Comparison of ENCODE assay signal across 19 cellular contexts in the genomic region with DNA sequence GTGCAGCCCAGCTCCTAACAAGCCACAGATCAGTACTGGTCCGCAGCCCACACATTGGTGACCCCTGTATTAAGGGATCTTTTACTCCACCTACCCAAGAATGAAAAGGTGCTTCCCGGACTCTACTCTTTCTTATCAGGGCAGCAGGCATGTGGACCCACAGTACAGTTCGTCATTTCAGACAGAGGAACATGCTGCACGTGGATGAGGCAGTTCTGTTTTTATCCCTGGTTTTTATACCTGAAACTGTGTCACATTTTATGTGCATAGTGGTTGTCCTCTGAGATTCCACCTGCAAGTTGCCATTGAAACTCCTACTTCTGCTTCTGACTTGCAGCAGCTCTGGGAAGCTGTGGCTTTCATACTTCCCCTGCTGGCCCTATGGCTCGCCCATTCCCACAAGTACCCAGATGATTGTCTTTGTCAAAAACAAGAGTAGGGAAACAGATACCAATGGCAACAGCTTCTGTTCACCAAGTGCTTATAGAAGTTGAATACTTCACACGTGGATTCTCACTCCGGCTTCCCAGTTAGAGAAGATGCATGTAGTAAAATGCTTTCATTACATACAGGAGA.
DNase-seq lines count a peak whose midpoint lies in the region; ATAC-seq lines count a peak whose summit lies in the region.
"Had no signal": no experiment of that assay in that cellular context is flagged by ENCODE, and none has a peak within 500 bp of the region (broad histone marks: within the 10 kb centered on the region; RNA-seq: fewer than 3 reads in every experiment).

No MANE protein-coding gene starts in this region.

- intact Hi-C loops in head of caudate nucleus (cut with DNase I), result no loop called here

- ATAC-seq in left lobe of liver, result peak; percentile 16
- no peak for ATAC-seq in GM18909 (IDR thresholded peaks at IDR 0.05; ENCODE audit: poor library complexity, unreplicated experiment)

- in situ Hi-C loops in G401 (cut with HindIII; ENCODE audit: low sequenced_read_pairs), result loop anchor here (25.0 kb wide), 1 partner anchor 364 kb away; no protein-coding TSS in a partner anchor

- DNase-seq in Ammon's horn (ENCODE audit: low spot score), result peak; percentile 51
- peak; percentile 52 for DNase-seq in G401 (ENCODE audit: low spot score)
- peak; percentile 49 to 63 for DNase-seq in NOMO-1 (lab: John Stamatoyannopoulos, UW; ENCODE audit: unreplicated experiment in 2 of 2)
- DNase-seq in left lobe of liver (ENCODE audit: low spot score), result no peak
- DNase-seq in SW 1271 (lab: John Stamatoyannopoulos, UW), result no peak
- no peak for DNase-seq in head of caudate nucleus
- no peak for DNase-seq in central memory CD4-positive, alpha-beta T cell
- DNase-seq: activated CD4-positive, CD25-positive, alpha-beta regulatory T cell treated with anti-CD3 and anti-CD28 coated beads, Interleukin-2, amount 50 U/mL, for 72 hours; activated T-cell treated with anti-CD3 and anti-CD28 coated beads, Interleukin-2, amount 50 U/mL, for 72 hours; CD8-positive, alpha-beta memory T cell; effector CD8-positive, alpha-beta T cell; midbrain; NCI-H1436 treated with DMSO at 0.1 percent for 48 hours; NCI-H2171; psoas muscle; small intestine; T-helper 9 cell; transverse colon had no signal

Comparison
In these comparisons a context has a peak if more than half of its experiments do, and no peak if none do; other contexts are left out.
1. DNase-seq: peak in Ammon's horn (single experiment), G401 (single experiment) and NOMO-1 (2 of 2); none in left lobe of liver (single experiment), SW 1271 (0 of 2), head of caudate nucleus (0 of 42) and central memory CD4-positive, alpha-beta T cell (single experiment).